In the genomic region with DNA sequence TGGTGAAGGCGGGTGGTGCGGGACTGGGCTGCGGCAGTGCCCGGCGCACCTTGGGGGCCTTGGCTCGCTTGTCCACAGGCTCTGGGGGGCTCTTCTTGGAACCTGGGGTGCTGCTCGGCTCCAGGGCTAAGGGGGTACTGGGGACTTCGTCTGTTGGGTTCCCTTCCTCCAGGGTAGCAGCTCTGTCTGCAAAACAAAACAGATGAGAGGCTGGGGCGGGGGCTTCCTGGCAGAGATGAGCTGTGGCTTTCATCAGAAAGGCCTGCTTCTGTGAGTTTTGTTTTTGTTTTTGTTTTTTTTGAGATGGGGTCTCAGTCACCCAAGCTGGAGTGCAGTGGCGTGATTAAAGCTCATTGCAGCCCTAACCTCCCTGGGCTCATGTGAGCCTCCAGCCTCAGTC, we compare ENCODE assay signal across 7 cellular contexts.
DNase-seq lines count a peak whose midpoint lies in the region; ATAC-seq and TF ChIP-seq lines count a peak whose summit lies in the region.
"Not testable (repeated sequence)": the region's sequence is repeated elsewhere in the genome, so short reads cannot be mapped to it uniquely, and the experiment has no call there.

No MANE protein-coding gene starts in this region.

- not testable (repeated sequence) for TF ChIP-seq POLR2A in gastroesophageal sphincter (IDR thresholded peaks at IDR 0.05); prostate gland (IDR thresholded peaks at IDR 0.05)

- not testable (repeated sequence) for H3K27ac Mint-ChIP-seq in osteocyte (ENCODE audit: unreplicated experiment); type B pancreatic cell

- intact Hi-C loops in lower lobe of right lung (cut with DNase I); prostate gland (cut with DNase I): not testable (repeated sequence)

- not testable (repeated sequence) for H3K9me3 ChIP-seq in RWPE2 (ENCODE audit: severe bottlenecking); prostate gland
- H3K9me3 ChIP-seq in gastroesophageal sphincter, result peaks cover 0 to 57% (median 2%) of the 10 kb centered on the region in 3 donors
- peaks cover 23% of the 10 kb centered on the region for H3K9me3 ChIP-seq in lower lobe of right lung

- H3K36me3 ChIP-seq in RWPE2 (ENCODE audit: low read depth); gastroesophageal sphincter; lower lobe of right lung; prostate gland: not testable (repeated sequence)

- not testable (repeated sequence) for H3K9me3 Mint-ChIP-seq in osteocyte (ENCODE audit: unreplicated experiment); type B pancreatic cell

- not testable (repeated sequence) for TF ChIP-seq EP300 in gastroesophageal sphincter (IDR thresholded peaks at IDR 0.05)

- not testable (repeated sequence) for H3K4me1 Mint-ChIP-seq in osteocyte (ENCODE audit: unreplicated experiment); type B pancreatic cell (ENCODE audit: unreplicated experiment)

- H3K36me3 Mint-ChIP-seq in osteocyte (ENCODE audit: unreplicated experiment); type B pancreatic cell: not testable (repeated sequence)

- not testable (repeated sequence) for ATAC-seq in RWPE2 (ENCODE audit: low read depth); left lobe of liver; lower lobe of right lung
- ATAC-seq in gastroesophageal sphincter, result peak; percentile 4

- DNase-seq in RWPE2 (ENCODE audit: low spot score), result peak; percentile 52
- peak; percentile 16 for DNase-seq in left lobe of liver (ENCODE audit: low spot score)
- DNase-seq in lower lobe of right lung, result peak; percentile 10
- peak; percentile 70 for DNase-seq in osteocyte (ENCODE audit: extremely low spot score, unreplicated experiment)
- peak; percentile 2 for DNase-seq in prostate gland (ENCODE audit: low spot score)
- DNase-seq in type B pancreatic cell (ENCODE audit: extremely low spot score, unreplicated experiment), result peak; percentile 60

- not testable (repeated sequence) for H3K27ac ChIP-seq in RWPE2 (ENCODE audit: poor library complexity, severe bottlenecking); gastroesophageal sphincter; lower lobe of right lung; prostate gland

- H3K4me1 ChIP-seq in RWPE2 (ENCODE audit: insufficient read depth, poor library complexity, severe bottlenecking); gastroesophageal sphincter; lower lobe of right lung; prostate gland (replicated peaks): not testable (repeated sequence)

- 48 to 100% methylated on average over 2 to 3 of the region's 10 CpGs for WGBS in gastroesophageal sphincter (ENCODE audit: low coverage in 1 of 2), 2 donors
- WGBS in prostate gland, result 60% methylated on average over 5 of the region's 10 CpGs

- H3K27me3 Mint-ChIP-seq in osteocyte (ENCODE audit: unreplicated experiment); type B pancreatic cell: not testable (repeated sequence)

- not testable (repeated sequence) for H3K27me3 ChIP-seq in RWPE2 (ENCODE audit: insufficient read depth, poor library complexity, severe bottlenecking); gastroesophageal sphincter; lower lobe of right lung (ENCODE audit: low read depth); prostate gland (replicated peaks; ENCODE audit: insufficient read depth)

- not testable (repeated sequence) for TF ChIP-seq CTCF in RWPE2 (IDR thresholded peaks at IDR 0.05; ENCODE audit: poor library complexity, severe bottlenecking); gastroesophageal sphincter (IDR thresholded peaks at IDR 0.05); lower lobe of right lung (IDR thresholded peaks at IDR 0.05); osteocyte (IDR thresholded peaks at IDR 0.05); prostate gland (IDR thresholded peaks at IDR 0.05); type B pancreatic cell (conservative IDR thresholded peaks at IDR 0.05)

- not testable (repeated sequence) for H3K4me3 Mint-ChIP-seq in osteocyte (ENCODE audit: unreplicated experiment); type B pancreatic cell

- not testable (repeated sequence) for H3K4me3 ChIP-seq in RWPE2 (ENCODE audit: severe bottlenecking); gastroesophageal sphincter; lower lobe of right lung; prostate gland

Comparison
In these comparisons a context has a peak if more than half of its experiments do, and no peak if none do; other contexts are left out.
1. DNase-seq: peak in every context shown above with its lines; median percentile 70 in osteocyte; 60 in type B pancreatic cell; 52 in RWPE2; 16 in left lobe of liver; 10 in lower lobe of right lung; 2 in prostate gland.